1 cellular context compared by ENCODE assay signal in genomic region chr5:132104561-132104960, GRCh38.
A peak's percentile ranks its signal among the peaks of the same experiment; 100 is the strongest.
TF ChIP-seq lines count a peak whose summit lies in the region.

No MANE protein-coding gene starts in this region.

TF ChIP-seq in K562, 482 proteins besides CTCF, POLR2A, EP300 and RAD21 (continued from another document):
- TF ChIP-seq, protein P1, sequence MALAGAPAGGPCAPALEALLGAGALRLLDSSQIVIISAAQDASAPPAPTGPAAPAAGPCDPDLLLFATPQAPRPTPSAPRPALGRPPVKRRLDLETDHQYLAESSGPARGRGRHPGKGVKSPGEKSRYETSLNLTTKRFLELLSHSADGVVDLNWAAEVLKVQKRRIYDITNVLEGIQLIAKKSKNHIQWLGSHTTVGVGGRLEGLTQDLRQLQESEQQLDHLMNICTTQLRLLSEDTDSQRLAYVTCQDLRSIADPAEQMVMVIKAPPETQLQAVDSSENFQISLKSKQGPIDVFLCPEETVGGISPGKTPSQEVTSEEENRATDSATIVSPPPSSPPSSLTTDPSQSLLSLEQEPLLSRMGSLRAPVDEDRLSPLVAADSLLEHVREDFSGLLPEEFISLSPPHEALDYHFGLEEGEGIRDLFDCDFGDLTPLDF (CRISPR knock-in tag; IDR thresholded peaks at IDR 0.05): no peak
- TF ChIP-seq, protein P2, sequence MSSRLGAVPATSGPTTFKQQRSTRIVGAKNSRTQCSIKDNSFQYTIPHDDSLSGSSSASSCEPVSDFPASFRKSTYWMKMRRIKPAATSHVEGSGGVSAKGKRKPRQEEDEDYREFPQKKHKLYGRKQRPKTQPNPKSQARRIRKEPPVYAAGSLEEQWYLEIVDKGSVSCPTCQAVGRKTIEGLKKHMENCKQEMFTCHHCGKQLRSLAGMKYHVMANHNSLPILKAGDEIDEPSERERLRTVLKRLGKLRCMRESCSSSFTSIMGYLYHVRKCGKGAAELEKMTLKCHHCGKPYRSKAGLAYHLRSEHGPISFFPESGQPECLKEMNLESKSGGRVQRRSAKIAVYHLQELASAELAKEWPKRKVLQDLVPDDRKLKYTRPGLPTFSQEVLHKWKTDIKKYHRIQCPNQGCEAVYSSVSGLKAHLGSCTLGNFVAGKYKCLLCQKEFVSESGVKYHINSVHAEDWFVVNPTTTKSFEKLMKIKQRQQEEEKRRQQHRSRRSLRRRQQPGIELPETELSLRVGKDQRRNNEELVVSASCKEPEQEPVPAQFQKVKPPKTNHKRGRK (tag; IDR thresholded peaks at IDR 0.05): peak; percentile 32; the same call in 1 of the 2 replicates
- TF ChIP-seq, protein P3, sequence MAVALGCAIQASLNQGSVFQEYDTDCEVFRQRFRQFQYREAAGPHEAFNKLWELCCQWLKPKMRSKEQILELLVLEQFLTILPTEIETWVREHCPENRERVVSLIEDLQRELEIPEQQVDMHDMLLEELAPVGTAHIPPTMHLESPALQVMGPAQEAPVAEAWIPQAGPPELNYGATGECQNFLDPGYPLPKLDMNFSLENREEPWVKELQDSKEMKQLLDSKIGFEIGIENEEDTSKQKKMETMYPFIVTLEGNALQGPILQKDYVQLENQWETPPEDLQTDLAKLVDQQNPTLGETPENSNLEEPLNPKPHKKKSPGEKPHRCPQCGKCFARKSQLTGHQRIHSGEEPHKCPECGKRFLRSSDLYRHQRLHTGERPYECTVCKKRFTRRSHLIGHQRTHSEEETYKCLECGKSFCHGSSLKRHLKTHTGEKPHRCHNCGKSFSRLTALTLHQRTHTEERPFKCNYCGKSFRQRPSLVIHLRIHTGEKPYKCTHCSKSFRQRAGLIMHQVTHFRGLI (CRISPR knock-in tag; IDR thresholded peaks at IDR 0.05): no peak
- TF ChIP-seq TFAM (CRISPR knock-in tag; conservative IDR thresholded peaks at IDR 0.05) (no peak), CLOCK (CRISPR knock-in tag; IDR thresholded peaks at IDR 0.05; ENCODE audit: borderline replicate concordance) (no peak), ASH1L (IDR thresholded peaks at IDR 0.05; ENCODE audit: borderline replicate concordance, low read depth, partially characterized antibody) (no peak), RBFOX2 (IDR thresholded peaks at IDR 0.05; ENCODE audit: low read depth, low read length) (no peak), ZMIZ1 (IDR thresholded peaks at IDR 0.05; ENCODE audit: low read depth in 2 of 2, low read length in 2 of 2) (no peak), CBFA2T2 (conservative IDR thresholded peaks at IDR 0.05) (peak; percentile 19; the same call in 1 of the 2 replicates), MEIS2 (IDR thresholded peaks at IDR 0.05; ENCODE audit: partially characterized antibody) (peak; percentile 11), YBX1 (IDR thresholded peaks at IDR 0.05) (no peak), ZFPM2 (CRISPR knock-in tag; IDR thresholded peaks at IDR 0.05) (no peak), CBX2 (IDR thresholded peaks at IDR 0.05; ENCODE audit: insufficient read depth, low read length, poor library complexity, severe bottlenecking) (no peak), TEAD1 (CRISPR knock-in tag; IDR thresholded peaks at IDR 0.05) (no peak), CBFA2T3 (IDR thresholded peaks at IDR 0.05) (peak; percentile 64), TBP (optimal IDR thresholded peaks at IDR 0.05; ENCODE audit: low read depth, low read length) (no peak)
- TF ChIP-seq, protein P4, sequence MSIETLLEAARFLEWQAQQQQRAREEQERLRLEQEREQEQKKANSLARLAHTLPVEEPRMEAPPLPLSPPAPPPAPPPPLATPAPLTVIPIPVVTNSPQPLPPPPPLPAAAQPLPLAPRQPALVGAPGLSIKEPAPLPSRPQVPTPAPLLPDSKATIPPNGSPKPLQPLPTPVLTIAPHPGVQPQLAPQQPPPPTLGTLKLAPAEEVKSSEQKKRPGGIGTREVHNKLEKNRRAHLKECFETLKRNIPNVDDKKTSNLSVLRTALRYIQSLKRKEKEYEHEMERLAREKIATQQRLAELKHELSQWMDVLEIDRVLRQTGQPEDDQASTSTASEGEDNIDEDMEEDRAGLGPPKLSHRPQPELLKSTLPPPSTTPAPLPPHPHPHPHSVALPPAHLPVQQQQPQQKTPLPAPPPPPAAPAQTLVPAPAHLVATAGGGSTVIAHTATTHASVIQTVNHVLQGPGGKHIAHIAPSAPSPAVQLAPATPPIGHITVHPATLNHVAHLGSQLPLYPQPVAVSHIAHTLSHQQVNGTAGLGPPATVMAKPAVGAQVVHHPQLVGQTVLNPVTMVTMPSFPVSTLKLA (conservative IDR thresholded peaks at IDR 0.05): no peak
- TF ChIP-seq, protein P5, sequence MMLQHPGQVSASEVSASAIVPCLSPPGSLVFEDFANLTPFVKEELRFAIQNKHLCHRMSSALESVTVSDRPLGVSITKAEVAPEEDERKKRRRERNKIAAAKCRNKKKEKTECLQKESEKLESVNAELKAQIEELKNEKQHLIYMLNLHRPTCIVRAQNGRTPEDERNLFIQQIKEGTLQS (IDR thresholded peaks at IDR 0.05): peak; percentile 32
- TF ChIP-seq, protein P5 (CRISPR knock-in tag; conservative IDR thresholded peaks at IDR 0.05): no peak
TF ChIP-seq in K562: peak in this region for 5.
